ENCODE assay signal across 9 cellular contexts in the genomic region with DNA sequence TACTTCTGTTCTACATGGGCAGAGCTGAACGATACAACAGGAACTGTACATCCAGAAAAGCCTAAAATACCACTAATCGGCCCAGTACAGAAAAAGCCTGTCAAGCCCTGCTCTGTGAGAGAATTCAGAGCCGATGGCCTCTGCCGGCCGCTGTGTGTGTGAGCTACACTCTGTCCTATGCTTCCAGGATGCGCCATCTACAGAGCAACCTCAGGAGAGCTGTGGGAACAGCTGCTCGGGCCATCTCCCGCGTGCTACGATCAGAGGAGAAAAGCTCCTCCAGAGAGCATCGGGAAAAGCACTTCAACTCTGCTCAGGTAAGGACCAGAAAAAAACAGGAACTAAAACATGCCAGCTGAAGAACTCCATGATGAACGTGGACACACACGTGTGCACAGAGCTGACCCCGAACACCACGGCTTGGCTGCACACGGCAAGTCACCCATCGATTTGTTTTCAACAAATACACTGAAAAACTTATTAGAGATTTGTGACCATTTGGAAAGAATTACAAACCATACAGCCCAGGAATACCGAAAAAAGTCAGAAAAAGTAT.
A peak's percentile ranks its signal among the peaks of the same experiment; 100 is the strongest.
DNase-seq lines count a peak whose midpoint lies in the region; ATAC-seq and TF ChIP-seq lines count a peak whose summit lies in the region.
"Had no signal": no experiment of that assay in that cellular context is flagged by ENCODE, and none has a peak within 500 bp of the region (broad histone marks: within the 10 kb centered on the region; RNA-seq: fewer than 3 reads in every experiment).

No MANE protein-coding gene starts in this region.

- H3K4me1 Mint-ChIP-seq in osteocyte (ENCODE audit: unreplicated experiment), result peaks cover 64% of the 10 kb centered on the region
- H3K4me1 Mint-ChIP-seq in CD8-positive, alpha-beta T cell (ENCODE audit: low read depth), result peaks cover 90% of the 10 kb centered on the region

- H3K4me1 ChIP-seq in CD8-positive, alpha-beta T cell (ENCODE audit: insufficient read depth, low read length), result peaks cover 75% of the 10 kb centered on the region

- peak overlapping the region; percentile 75 for H3K27ac Mint-ChIP-seq in osteocyte (ENCODE audit: unreplicated experiment)
- no peak overlapping the region for H3K27ac Mint-ChIP-seq in CD8-positive, alpha-beta T cell

- no peaks in the 10 kb centered on the region for H3K27me3 ChIP-seq in dorsolateral prefrontal cortex
- no peaks in the 10 kb centered on the region for H3K27me3 ChIP-seq in CD8-positive, alpha-beta T cell (ENCODE audit: insufficient read depth, low read length)

- peak overlapping the region in 45 of 59 donors; percentile 1 to 88 (median 77) for H3K27ac ChIP-seq in dorsolateral prefrontal cortex
- H3K27ac ChIP-seq in coronary artery, result no peak overlapping the region
- H3K27ac ChIP-seq in CD8-positive, alpha-beta T cell (ENCODE audit: low read depth, low read length), result no peak overlapping the region

- H3K4me3 ChIP-seq in dorsolateral prefrontal cortex (peak overlapping the region in 3 of 59 donors; percentile 4 to 21 (median 7)), coronary artery (no peak overlapping the region)
- H3K4me3 ChIP-seq in CD8-positive, alpha-beta T cell (ENCODE audit: low read depth, low read length), result no peak overlapping the region

- H3K9me3 Mint-ChIP-seq in osteocyte (ENCODE audit: unreplicated experiment), result peaks cover 6% of the 10 kb centered on the region
- H3K9me3 Mint-ChIP-seq in CD8-positive, alpha-beta T cell, result peaks cover 3% of the 10 kb centered on the region

- no peak for ATAC-seq in CD8-positive, alpha-beta T cell
- ATAC-seq: left lobe of liver had no signal

- H3K36me3 Mint-ChIP-seq in osteocyte (ENCODE audit: unreplicated experiment), result peaks cover 3% of the 10 kb centered on the region
- H3K36me3 Mint-ChIP-seq in CD8-positive, alpha-beta T cell, result peaks cover 41% of the 10 kb centered on the region

- intact Hi-C loops in dorsolateral prefrontal cortex (cut with DNase I), result loop anchor here (5.0 to 10.0 kb wide), 2 partner anchors 42 to 110 kb away; no protein-coding TSS in a partner anchor
- intact Hi-C loops in CD8-positive, alpha-beta T cell (cut with DNase I, micrococcal nuclease), result no loop called here

- POLR2A ChIA-PET in CD8-positive, alpha-beta T cell (lab: Charles Lee), result no interaction called here

- peak in 41 of 56 donors; percentile 16 to 62 (median 40) for TF ChIP-seq CTCF in dorsolateral prefrontal cortex (IDR thresholded peaks at IDR 0.05 in 54 of 56, conservative IDR thresholded peaks at IDR 0.05 in 2 of 56; ENCODE audit: low read depth in 1 of 56, partially characterized antibody in 56 of 56)
- TF ChIP-seq CTCF in osteocyte (IDR thresholded peaks at IDR 0.05), result peak; percentile 19
- no peak for TF ChIP-seq CTCF in GM13977 (IDR thresholded peaks at IDR 0.05; ENCODE audit: extremely low read depth, insufficient read depth, missing control alignments)
- TF ChIP-seq CTCF in coronary artery (IDR thresholded peaks at IDR 0.05), result no peak
- no peak for TF ChIP-seq CTCF in CD8-positive, alpha-beta T cell (IDR thresholded peaks at IDR 0.05)

- no peaks in the 10 kb centered on the region for H3K27me3 Mint-ChIP-seq in osteocyte (ENCODE audit: unreplicated experiment)
- no peaks in the 10 kb centered on the region for H3K27me3 Mint-ChIP-seq in CD8-positive, alpha-beta T cell (ENCODE audit: low read depth)

- H3K9me3 ChIP-seq in CD8-positive, alpha-beta T cell (ENCODE audit: low read length), result no peaks in the 10 kb centered on the region

- H3K36me3 ChIP-seq in CD8-positive, alpha-beta T cell (ENCODE audit: insufficient read depth, low read length), result no peaks in the 10 kb centered on the region

- no peak overlapping the region for H3K4me3 Mint-ChIP-seq in osteocyte (ENCODE audit: unreplicated experiment)
- H3K4me3 Mint-ChIP-seq in CD8-positive, alpha-beta T cell, result no peak overlapping the region

- CTCF ChIA-PET in CD8-positive, alpha-beta T cell (lab: Charles Lee), result interaction anchor here (0.8 to 1.2 kb wide), 2 partner anchors 13 to 24 kb away, joined by 3 read pairs; no protein-coding TSS in a partner anchor

- in situ Hi-C loops in GM13977 (cut with MboI; ENCODE audit: low pct_unique_long_range_greater_than_20kb, low sequenced_read_pairs, unreplicated experiment), result no loop called here

- peak; percentile 27 for DNase-seq in DMS153 treated with DMSO at 0.1 percent for 48 hours (lab: John Stamatoyannopoulos, UW; ENCODE audit: unreplicated experiment)
- DNase-seq in NCI-H510A (lab: John Stamatoyannopoulos, UW), result peak; percentile 32
- peak in 7 of 10 donors; percentile 61 to 72 (median 66) for DNase-seq in dorsolateral prefrontal cortex
- no peak for DNase-seq in osteocyte (ENCODE audit: extremely low spot score, unreplicated experiment)
- no peak for DNase-seq in ureter (ENCODE audit: low spot score)
- no peak for DNase-seq in GM13977 (ENCODE audit: low spot score)
- DNase-seq in coronary artery (ENCODE audit: low spot score), result no peak
- no peak for DNase-seq in CD8-positive, alpha-beta T cell

Comparison
In these comparisons a context has a peak if more than half of its experiments do, and no peak if none do; other contexts are left out.
1. DNase-seq: peak in DMS153 treated with DMSO at 0.1 percent for 48 hours (single experiment), NCI-H510A (single experiment) and dorsolateral prefrontal cortex (7 of 10); none in osteocyte (single experiment), ureter (single experiment), GM13977 (single experiment), coronary artery (single experiment) and CD8-positive, alpha-beta T cell (0 of 7).
2. H3K27ac ChIP-seq: peak in dorsolateral prefrontal cortex (45 of 59); none in coronary artery (0 of 2) and CD8-positive, alpha-beta T cell (single experiment).
3. CTCF ChIP-seq: peak in dorsolateral prefrontal cortex (41 of 56) and osteocyte (single experiment); none in GM13977 (single experiment), coronary artery (single experiment) and CD8-positive, alpha-beta T cell (single experiment).
4. intact Hi-C loops: an anchor here in dorsolateral prefrontal cortex (5.0 to 10.0 kb wide); none called in CD8-positive, alpha-beta T cell.